Comparison of ENCODE assay signal across 12 cellular contexts in the genomic region with DNA sequence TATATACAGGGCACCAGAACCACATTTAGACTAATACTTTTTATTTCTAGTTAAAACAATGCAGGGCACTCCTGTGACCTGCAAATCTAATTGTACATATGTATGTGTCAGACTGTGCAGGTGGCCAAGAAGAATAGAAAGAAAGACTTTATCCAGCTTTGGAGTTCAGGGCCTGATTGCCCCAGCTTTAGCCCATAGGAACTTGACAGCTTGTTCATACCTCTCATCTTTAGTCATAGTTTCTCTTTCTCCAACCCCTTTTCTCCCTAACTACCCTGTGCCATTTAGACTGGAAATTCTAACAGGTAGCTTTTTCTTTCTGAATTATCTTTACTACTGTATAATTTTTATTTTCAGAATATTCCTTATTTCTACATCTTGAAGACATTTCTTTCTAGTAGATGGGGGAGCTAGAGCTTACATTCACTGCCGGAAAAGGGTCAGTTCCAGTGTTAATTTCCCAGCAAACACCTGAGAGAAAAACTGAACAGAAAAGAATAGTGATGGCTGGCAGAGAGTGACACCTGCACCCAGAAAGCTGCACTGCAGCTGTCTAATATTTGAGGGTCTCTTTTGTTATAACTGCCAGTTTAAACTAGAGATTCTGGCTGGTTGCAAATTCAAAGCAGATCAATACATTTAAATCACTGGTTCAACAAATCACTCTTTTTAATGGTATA. TPM values are rescaled to one million over a fixed set of nuclear protein-coding genes. Genes with fewer than 3 reads are reported as not detected.
DNase-seq lines count a peak whose midpoint lies in the region; ATAC-seq and TF ChIP-seq lines count a peak whose summit lies in the region.
"Had no signal": no experiment of that assay in that cellular context is flagged by ENCODE, and none has a peak within 500 bp of the region (broad histone marks: within the 10 kb centered on the region; RNA-seq: fewer than 3 reads in every experiment).

No MANE protein-coding gene starts in this region.

- 57 to 70% methylated on average over 1 of the region's 1 CpG for WGBS in thyroid gland, 2 donors

- no peaks in the 10 kb centered on the region for H3K9me3 Mint-ChIP-seq in activated naive CD4-positive, alpha-beta T cell treated with anti-CD3 and anti-CD28 coated beads, Interleukin-2, amount 50 U/mL, for 72 hours
- H3K9me3 Mint-ChIP-seq in WTC11 = no peaks in the 10 kb centered on the region
- H3K9me3 Mint-ChIP-seq: activated B cell treated with CpG ODN at 0.5 μM for 24 hours had no signal

- no peak overlapping the region for H2AFZ ChIP-seq in PC-9

- no TSS peak for BruUV-seq in PC-9 (replicated peaks; lab: Mats Ljungman, UMichigan)

- no peaks in the 10 kb centered on the region for H3K9me2 ChIP-seq in PC-9 (ENCODE audit: insufficient read depth)

- H3K79me2 ChIP-seq in PC-9 (ENCODE audit: low read depth) = peaks cover 100% of the 10 kb centered on the region

- peaks cover 100% of the 10 kb centered on the region for H4K20me1 ChIP-seq in PC-9 (ENCODE audit: insufficient read depth)

- H3K4me2 ChIP-seq in PC-9 = peak overlapping the region; percentile 72

- peaks cover 0 to 52% of the 10 kb centered on the region in 2 donors for H3K36me3 Mint-ChIP-seq in activated naive CD4-positive, alpha-beta T cell treated with anti-CD3 and anti-CD28 coated beads, Interleukin-2, amount 50 U/mL, for 72 hours
- peaks cover 31% of the 10 kb centered on the region for H3K36me3 Mint-ChIP-seq in WTC11

- ATAC-seq in activated naive CD4-positive, alpha-beta T cell treated with anti-CD3 and anti-CD28 coated beads, Interleukin-2, amount 50 U/mL, for 72 hours = peak; percentile 68 to 82
- ATAC-seq in esophagus mucosa (peak; percentile 37), GM21576 (IDR thresholded peaks at IDR 0.05; ENCODE audit: unreplicated experiment) (no peak), WTC11 (no peak)
- ATAC-seq: K562 had no signal

- peak; percentile 30; the same call in 1 of the 2 replicates for TF ChIP-seq CTCF in PC-9 (conservative IDR thresholded peaks at IDR 0.05)
- peak in 5 of 6 experiments; percentile 9 to 64 (median 56) for TF ChIP-seq CTCF in thyroid gland (IDR thresholded peaks at IDR 0.05)
- TF ChIP-seq CTCF in WTC11 (IDR thresholded peaks at IDR 0.05) = no peak

- peaks cover 31% of the 10 kb centered on the region for H3F3A ChIP-seq in PC-9 (ENCODE audit: insufficient read depth, low read depth)

- no peak for DNase-seq in activated naive CD4-positive, alpha-beta T cell treated with anti-CD3 and anti-CD28 coated beads, Interleukin-2, amount 50 U/mL, for 72 hours (ENCODE audit: low spot score in 2 of 2)
- no peak for DNase-seq in activated naive CD4-positive, alpha-beta T cell treated with anti-CD3 and anti-CD28 coated beads, Interleukin-2, amount 50 U/mL, for 16 hours
- DNase-seq in PC-9 (no peak), thyroid gland (no peak), HPDE6-E6E7 (ENCODE audit: extremely low spot score) (no peak), WTC11 (ENCODE audit: low spot score) (no peak)
- DNase-seq: activated B cell treated with CpG ODN at 0.5 μM for 24 hours, C1 segment of cervical spinal cord, caudate nucleus had no signal

- POLR2A ChIA-PET in PC-9 (lab: Charles Lee; ENCODE audit: unreplicated experiment) = no interaction called here
- POLR2A ChIA-PET in WTC11 (lab: Charles Lee) = interaction anchor here (2.9 kb wide), 1 partner anchor 8 kb away, joined by 20 read pairs; the partner anchor contains the start of gene YBX1

- H3K4me1 Mint-ChIP-seq in WTC11 = peaks cover 68% of the 10 kb centered on the region

- intact Hi-C loops in PC-9 (cut with micrococcal nuclease; ENCODE audit: unreplicated experiment) (loop anchor here (10.0 kb wide), 1 partner anchor 546 kb away; no protein-coding TSS in a partner anchor), thyroid gland (cut with DNase I) (no loop called here)

- H3K9me3 ChIP-seq in PC-9 (ENCODE audit: insufficient read depth, low read depth) = no peaks in the 10 kb centered on the region
- no peaks in the 10 kb centered on the region for H3K9me3 ChIP-seq in thyroid gland

- H3K27ac ChIP-seq in PC-9 = peak overlapping the region; percentile 56; the same call in 1 of the 2 replicates
- H3K27ac ChIP-seq in thyroid gland = peak overlapping the region in 1 of 3 donors; percentile 40

- H3K27me3 Mint-ChIP-seq in WTC11 (ENCODE audit: low read depth) = no peaks in the 10 kb centered on the region
- H3K27me3 Mint-ChIP-seq: activated B cell treated with CpG ODN at 0.5 μM for 24 hours had no signal

- H3K36me3 ChIP-seq in PC-9 (ENCODE audit: low read depth) = peaks cover 68% of the 10 kb centered on the region
- no peaks in the 10 kb centered on the region for H3K36me3 ChIP-seq in thyroid gland

- no peak for TF ChIP-seq POLR2A in thyroid gland (IDR thresholded peaks at IDR 0.05)

- no peaks in the 10 kb centered on the region for H3K27me3 ChIP-seq in PC-9 (ENCODE audit: insufficient read depth, low read depth)
- no peaks in the 10 kb centered on the region for H3K27me3 ChIP-seq in thyroid gland

- H3K4me1 ChIP-seq in PC-9 (replicated peaks; ENCODE audit: insufficient read depth) = peaks cover 74% of the 10 kb centered on the region
- peaks cover 39 to 77% of the 10 kb centered on the region in 2 donors for H3K4me1 ChIP-seq in thyroid gland

- peak overlapping the region in 1 of 2 donors; percentile 91 for H3K27ac Mint-ChIP-seq in activated naive CD4-positive, alpha-beta T cell treated with anti-CD3 and anti-CD28 coated beads, Interleukin-2, amount 50 U/mL, for 72 hours
- no peak overlapping the region for H3K27ac Mint-ChIP-seq in WTC11
- H3K27ac Mint-ChIP-seq: activated B cell treated with CpG ODN at 0.5 μM for 24 hours had no signal

- CTCF ChIA-PET in PC-9 (lab: Charles Lee) = no interaction called here
- CTCF ChIA-PET in WTC11 (lab: Charles Lee) = interaction anchor here (0.8 to 2.5 kb wide), 6 partner anchors 45 to 112 kb away, joined by 3 to 15 read pairs (median 4); partner anchors contain the start of genes C1orf50, CLDN19 and P3H1

- no peak overlapping the region for H3K4me3 Mint-ChIP-seq in WTC11
- H3K4me3 Mint-ChIP-seq: activated B cell treated with CpG ODN at 0.5 μM for 24 hours had no signal

- H3K4me3 ChIP-seq in PC-9 = no peak overlapping the region
- H3K4me3 ChIP-seq in thyroid gland (replicated peaks in 1 of 3) = no peak overlapping the region
- H3K4me3 ChIP-seq: K562 had no signal

TF ChIP-seq in WTC11, 78 proteins besides CTCF, POLR2A, EP300 and RAD21 (continues in another document):
- TF ChIP-seq FOXP4 (CRISPR knock-in tag; IDR thresholded peaks at IDR 0.05) = no peak
- TF ChIP-seq ETV6 (CRISPR knock-in tag; IDR thresholded peaks at IDR 0.05) = no peak
- no peak for TF ChIP-seq EMX1 (CRISPR knock-in tag; IDR thresholded peaks at IDR 0.05)
- no peak for TF ChIP-seq ZSCAN18 (CRISPR knock-in tag; IDR thresholded peaks at IDR 0.05)
- no peak for TF ChIP-seq HMGA2 (CRISPR knock-in tag; IDR thresholded peaks at IDR 0.05)
- no peak for TF ChIP-seq ZNF317 (CRISPR knock-in tag; IDR thresholded peaks at IDR 0.05; ENCODE audit: borderline replicate concordance, low read depth)

RNA-seq across cellular contexts. Expression of gene YBX1, which starts 8.4 kb away (rescaled TPM):
- total RNA-seq in activated naive CD4-positive, alpha-beta T cell treated with anti-CD3 and anti-CD28 coated beads, Interleukin-2, amount 50 U/mL, for 72 hours = 1,000 to 10,000 TPM in 1 of 2 donors, 100 to 1,000 TPM in 1; 926 to 1,058 TPM
- total RNA-seq in PC-9 (2021) (656 and 1,130 TPM in 2 replicates), esophagus mucosa (404 TPM), thyroid gland (100 to 1,000 TPM; 368 to 678 (median 607) TPM), WTC11 (2021) (1,098 to 1,172 TPM (median 1,151 TPM) in 3 replicates)

RNA-seq across cellular contexts. Expression of gene PPIH, which starts 32.4 kb away (rescaled TPM):
- 100 to 1,000 TPM in 1 of 2 donors, 10 to 100 TPM in 1; 93.6 to 101 TPM for total RNA-seq in activated naive CD4-positive, alpha-beta T cell treated with anti-CD3 and anti-CD28 coated beads, Interleukin-2, amount 50 U/mL, for 72 hours
- total RNA-seq in PC-9 (2021) (82.7 and 102 TPM in 2 replicates), esophagus mucosa (42.6 TPM), thyroid gland (10 to 100 TPM; 26.4 to 45.9 (median 40.3) TPM), WTC11 (2021) (68.5 to 73.1 TPM (median 69.3 TPM) in 3 replicates)

RNA-seq across cellular contexts. Expression of gene CLDN19, which starts 49.4 kb away (rescaled TPM):
- not detected for total RNA-seq in activated naive CD4-positive, alpha-beta T cell treated with anti-CD3 and anti-CD28 coated beads, Interleukin-2, amount 50 U/mL, for 72 hours
- total RNA-seq in PC-9 (2021) (not detected in 2 replicates), esophagus mucosa (not detected), thyroid gland (not detected), WTC11 (2021) (8.1 to 15.9 TPM (median 14.7 TPM) in 3 replicates)
- total RNA-seq: activated B cell treated with CpG ODN at 0.5 μM for 24 hours, K562 had no signal

Comparison
In these comparisons a context has a peak if more than half of its experiments do, and no peak if none do; other contexts are left out.
1. ATAC-seq: peak in activated naive CD4-positive, alpha-beta T cell treated with anti-CD3 and anti-CD28 coated beads, Interleukin-2, amount 50 U/mL, for 72 hours (2 of 2) and esophagus mucosa (single experiment); none in GM21576 (single experiment) and WTC11 (single experiment).